8 cellular contexts compared by ENCODE assay signal in genomic region chr12:56152132-56152755, GRCh38. TPM values are rescaled to one million over a fixed set of nuclear protein-coding genes. Genes with fewer than 3 reads are reported as not detected.
DNase-seq lines count a peak whose midpoint lies in the region; ATAC-seq and TF ChIP-seq lines count a peak whose summit lies in the region.

Gene MYL6B (plus strand): TSS chr12:56152587. CDS start chr12:56153919, 1,332 bp downstream.

- H3K27me3 ChIP-seq in CD4-positive, CD25-positive, alpha-beta regulatory T cell (ENCODE audit: control insufficient read depth, insufficient read depth, low read length), result no peaks in the 10 kb centered on the region
- H3K27me3 ChIP-seq in dorsolateral prefrontal cortex, result no peaks in the 10 kb centered on the region

- H3K27ac Mint-ChIP-seq in CD4-positive, CD25-positive, alpha-beta regulatory T cell, result peak within 1 kb of the TSS; percentile 97 to 100 (median 99)

- TF ChIP-seq CTCF in dorsolateral prefrontal cortex (IDR thresholded peaks at IDR 0.05 in 54 of 56, conservative IDR thresholded peaks at IDR 0.05 in 2 of 56; ENCODE audit: low read depth in 1 of 56, partially characterized antibody in 56 of 56), result peak in 26 of 56 donors; percentile 4 to 51 (median 30)
- no peak for TF ChIP-seq CTCF in lower leg skin (IDR thresholded peaks at IDR 0.05)

- intact Hi-C loops in dorsolateral prefrontal cortex (cut with DNase I) (loop anchor here (5.0 kb wide), 2 partner anchors 35 kb away; partner anchors contain the start of genes RPL41 (in 2 of the 2), ZC3H10 (in 2 of the 2) and SMARCC2 (in 1 of the 2)), lower leg skin (cut with DNase I; ENCODE audit: low total_unique reads) (no loop called here)

- no peaks in the 10 kb centered on the region for H3K9me3 ChIP-seq in CD4-positive, CD25-positive, alpha-beta regulatory T cell (ENCODE audit: control insufficient read depth in 2 of 2, low read length in 2 of 2)

- H3K4me3 Mint-ChIP-seq in CD4-positive, CD25-positive, alpha-beta regulatory T cell, result peak within 1 kb of the TSS; percentile 93 to 96 (median 94)

- peaks cover 11 to 46% (median 19%) of the 10 kb centered on the region in 4 donors for H3K4me1 Mint-ChIP-seq in CD4-positive, CD25-positive, alpha-beta regulatory T cell

- H3K36me3 ChIP-seq in CD4-positive, CD25-positive, alpha-beta regulatory T cell (ENCODE audit: control insufficient read depth, insufficient read depth, low read length), result no peaks in the 10 kb centered on the region

- H3K27me3 Mint-ChIP-seq in CD4-positive, CD25-positive, alpha-beta regulatory T cell, result peaks cover 4% of the 10 kb centered on the region

- peak; percentile 89 to 97 (median 90) for DNase-seq in CD4-positive, CD25-positive, alpha-beta regulatory T cell
- DNase-seq in NCI-H82 (lab: John Stamatoyannopoulos, UW) (peak; percentile 95), dorsolateral prefrontal cortex (peak; percentile 91 to 96 (median 94)), lower leg skin (ENCODE audit: low spot score in 2 of 2) (peak; percentile 93 to 99)
- peak; percentile 94 to 96 for DNase-seq in activated CD4-positive, alpha-beta T cell treated with anti-CD3 and anti-CD28 coated beads, Interleukin-2, amount 50 U/mL, for 48 hours
- DNase-seq in stimulated activated CD4-positive, alpha-beta T cell treated with anti-CD3 and anti-CD28 coated beads, Interleukin-4, amount 100 ng/mL, for 4 hours, result peak; percentile 92 to 93

- peak within 1 kb of the TSS; percentile 96 for H3K27ac ChIP-seq in CD4-positive, CD25-positive, alpha-beta regulatory T cell (ENCODE audit: insufficient read depth, low read length, poor library complexity, severe bottlenecking)
- peak within 1 kb of the TSS; percentile 73 to 98 (median 93) for H3K27ac ChIP-seq in dorsolateral prefrontal cortex

- no peaks in the 10 kb centered on the region for H3K36me3 Mint-ChIP-seq in CD4-positive, CD25-positive, alpha-beta regulatory T cell

- 0 to 1% methylated on average over 35 to 36 of the region's 37 CpGs for WGBS in lower leg skin, 2 donors

- H3K9me3 Mint-ChIP-seq in CD4-positive, CD25-positive, alpha-beta regulatory T cell, result no peaks in the 10 kb centered on the region

- no peak for TF ChIP-seq POLR2A in lower leg skin (IDR thresholded peaks at IDR 0.05)

- ATAC-seq in CD4-positive, CD25-positive, alpha-beta regulatory T cell (ENCODE audit: low read depth in 2 of 2), result peak; percentile 94
- ATAC-seq in GM19438 (IDR thresholded peaks at IDR 0.05; ENCODE audit: low read depth, unreplicated experiment), result peak; percentile 70
- peak; percentile 79 for ATAC-seq in HG03571 (IDR thresholded peaks at IDR 0.05; ENCODE audit: unreplicated experiment)

- H3K4me1 ChIP-seq in CD4-positive, CD25-positive, alpha-beta regulatory T cell (ENCODE audit: control insufficient read depth, insufficient read depth, low read length, poor library complexity, severe bottlenecking), result peaks cover 30% of the 10 kb centered on the region

- peak within 1 kb of the TSS; percentile 83 for H3K4me3 ChIP-seq in CD4-positive, CD25-positive, alpha-beta regulatory T cell (ENCODE audit: low read depth, low read length)
- H3K4me3 ChIP-seq in dorsolateral prefrontal cortex (peak within 1 kb of the TSS; percentile 58 to 93 (median 81)), lower leg skin (ENCODE audit: low read depth, poor library complexity, severe bottlenecking) (peak within 1 kb of the TSS; percentile 49)

RNA-seq across cellular contexts. Expression of gene MYL6B, which starts in this region (rescaled TPM):
- 8.8 TPM for total RNA-seq in CD4-positive, CD25-positive, alpha-beta regulatory T cell
- polyA plus RNA-seq in CD4-positive, CD25-positive, alpha-beta regulatory T cell, result 10 to 100 TPM in 3 of 4 donors, 1 to 10 TPM in 1; 9.9 to 18.4 (median 11.3) TPM
- total RNA-seq in dorsolateral prefrontal cortex (100 to 1,000 TPM in 116 of 120 experiments, 10 to 100 TPM in 4; 75.7 to 236 (median 160) TPM), lower leg skin (10 to 100 TPM in 3 of 4 donors, 1 to 10 TPM in 1; 9.0 to 40.1 (median 22.5) TPM)

Comparison
In these comparisons a context has a peak if more than half of its experiments do, and no peak if none do; other contexts are left out.
1. Peak in every context shown above with its lines: DNase-seq, ATAC-seq, H3K4me3 ChIP-seq and H3K27ac ChIP-seq.